Comparison of ENCODE assay signal across 18 cellular contexts in genomic region chr21:25907573-25908275, GRCh38.
DNase-seq lines count a peak whose midpoint lies in the region; ATAC-seq, FAIRE-seq and TF ChIP-seq lines count a peak whose summit lies in the region.
"Had no signal": no experiment of that assay in that cellular context is flagged by ENCODE, and none has a peak within 500 bp of the region (broad histone marks: within the 10 kb centered on the region; RNA-seq: fewer than 3 reads in every experiment).

No MANE protein-coding gene starts in this region.

- WGBS in small intestine, 3 donors: 11 to 35% (median 30%) methylated on average over 3 of the region's 3 CpGs

- peaks cover 3 to 6% of the 10 kb centered on the region in 2 donors for H3K4me1 ChIP-seq in small intestine (ENCODE audit: control insufficient read depth in 2 of 2, insufficient read depth in 1 of 2, low read depth in 1 of 2, low read length in 1 of 2)

- H3K27ac ChIP-seq in small intestine (ENCODE audit: low read depth in 1 of 2, low read length in 1 of 2): peak overlapping the region; percentile 13 to 48
- H3K27ac ChIP-seq: SJCRH30, vagina had no signal

- FAIRE-seq in small intestine (lab: Jason Lieb, UNC): no peak

- no peak for TF ChIP-seq CTCF in GM10266 (IDR thresholded peaks at IDR 0.05; ENCODE audit: control insufficient read depth, insufficient read depth, low read depth, missing control alignments)

- peak; percentile 69 to 73 for DNase-seq in NCI-H526 (lab: John Stamatoyannopoulos, UW)
- peak; percentile 59 for DNase-seq in astrocyte of the hippocampus (ENCODE audit: low read depth, low spot score)
- peak; percentile 29 to 57 for DNase-seq in hippocampal formation (lab: John Stamatoyannopoulos, UW)
- DNase-seq in small intestine: peak; percentile 77
- DNase-seq in AG20443 (ENCODE audit: low spot score): no peak
- DNase-seq in GM10266 (ENCODE audit: extremely low spot score): no peak
- DNase-seq in activated CD4-positive, alpha-beta T cell treated with anti-CD3 and anti-CD28 coated beads for 1 hour: no peak
- DNase-seq: activated CD4-positive, alpha-beta T cell treated with anti-CD3 and anti-CD28 coated beads, Interleukin-2, amount 50 U/mL, for 48 hours; activated naive CD8-positive, alpha-beta T cell treated with anti-CD3 and anti-CD28 coated beads for 36 hours; activated T-cell treated with anti-CD3 and anti-CD28 coated beads, Interleukin-2, amount 50 U/mL, for 4 hours; cortex of kidney; left cardiac atrium; NCI-H2171; SJCRH30 had no signal

- no peaks in the 10 kb centered on the region for H3K9me3 ChIP-seq in small intestine (ENCODE audit: control insufficient read depth, low read depth)
- H3K9me3 ChIP-seq: SJCRH30, vagina had no signal

- H3K4me3 ChIP-seq in small intestine (ENCODE audit: low read depth in 1 of 2, low read length in 2 of 2): no peak overlapping the region
- H3K4me3 ChIP-seq: SJCRH30, vagina had no signal

- H3K36me3 ChIP-seq in small intestine (ENCODE audit: control insufficient read depth in 2 of 2, insufficient read depth in 2 of 2, low read length in 2 of 2): no peaks in the 10 kb centered on the region
- H3K36me3 ChIP-seq: vagina had no signal

- no peaks in the 10 kb centered on the region for H3K27me3 ChIP-seq in small intestine (ENCODE audit: control insufficient read depth in 2 of 2, insufficient read depth in 2 of 2, low read length in 2 of 2)
- H3K27me3 ChIP-seq: SJCRH30, vagina had no signal

- no peak for ATAC-seq in HG03520 (IDR thresholded peaks at IDR 0.05; ENCODE audit: unreplicated experiment)
- ATAC-seq: activated T-cell treated with anti-CD3 and anti-CD28 coated beads, Interleukin-2, amount 50 U/mL, for 4 hours; esophagus mucosa; stimulated activated effector memory CD8-positive, alpha-beta T cell treated with anti-CD3 and anti-CD28 coated beads, Interleukin-12 subunit alpha, Interleukin-12 subunit beta, amount 100 ng/mL, for 72 hours had no signal

Comparison
In these comparisons a context has a peak if more than half of its experiments do, and no peak if none do; other contexts are left out.
1. DNase-seq: peak in NCI-H526 (2 of 2), astrocyte of the hippocampus (single experiment), hippocampal formation (2 of 2) and small intestine (single experiment); none in AG20443 (single experiment), GM10266 (single experiment) and activated CD4-positive, alpha-beta T cell treated with anti-CD3 and anti-CD28 coated beads for 1 hour (single experiment).